Comparison of ENCODE assay signal across 1 cellular context in the genomic region with DNA sequence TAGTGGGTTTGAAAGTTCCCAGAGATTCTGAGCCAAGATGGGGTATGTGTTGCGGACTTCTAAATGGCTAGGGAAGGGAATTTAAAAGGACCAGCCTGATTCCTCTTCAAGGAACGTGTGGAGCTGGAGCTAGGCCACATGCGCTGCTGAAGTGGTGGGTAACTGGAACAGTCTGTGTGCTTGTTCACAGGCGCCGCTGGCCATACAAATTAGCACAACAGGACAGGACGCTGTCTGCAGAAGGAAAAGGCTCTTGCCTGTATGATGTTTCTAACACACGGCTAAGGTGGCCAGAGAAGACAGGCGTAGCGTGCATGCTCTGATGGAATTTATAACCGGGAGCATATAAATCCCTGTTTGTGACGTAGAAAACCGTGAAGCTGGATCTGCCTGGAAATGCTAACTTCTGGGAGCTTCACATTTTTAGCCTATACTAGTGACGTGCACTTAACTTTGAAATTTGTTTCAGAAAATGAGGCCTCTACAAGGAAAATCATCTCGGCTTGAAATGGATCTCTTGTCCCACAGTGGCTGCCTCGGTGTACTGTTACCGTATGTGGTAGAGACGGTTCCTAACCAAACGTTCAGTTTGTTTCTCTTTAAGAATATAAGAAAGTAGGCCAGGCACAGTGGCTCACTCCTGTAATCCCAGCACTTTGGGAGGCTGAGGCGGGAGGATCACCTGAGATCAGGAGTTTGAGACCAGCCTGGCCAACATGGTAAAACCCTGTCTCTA.
TF ChIP-seq lines count a peak whose summit lies in the region.

No MANE protein-coding gene starts in this region.

TF ChIP-seq in neural cell, 6 proteins besides CTCF, POLR2A, EP300 and RAD21 (continued from another document):
- TF ChIP-seq REST (IDR thresholded peaks at IDR 0.05; ENCODE audit: borderline replicate concordance) (no peak), TAF1 (IDR thresholded peaks at IDR 0.05; ENCODE audit: low read depth) (no peak), EZH2 (IDR thresholded peaks at IDR 0.05; ENCODE audit: borderline replicate concordance, insufficient read depth, low read length, poor library complexity, severe bottlenecking) (no peak)
